21 cellular contexts compared by ENCODE assay signal in genomic region chr16:74322301-74322710, GRCh38. TPM values are rescaled to one million over a fixed set of nuclear protein-coding genes. Genes with fewer than 3 reads are reported as not detected.
DNase-seq lines count a peak whose midpoint lies in the region; ATAC-seq and TF ChIP-seq lines count a peak whose summit lies in the region.
"Had no signal": no experiment of that assay in that cellular context is flagged by ENCODE, and none has a peak within 500 bp of the region (broad histone marks: within the 10 kb centered on the region; RNA-seq: fewer than 3 reads in every experiment).

No MANE protein-coding gene starts in this region.

- DNase-seq in astrocyte of the hippocampus (ENCODE audit: low read depth, low spot score) (peak; percentile 36), lower lobe of right lung (no peak), spleen (no peak), T-helper 1 cell (no peak), NCI-H446 treated with DMSO at 0.1 percent for 48 hours (lab: John Stamatoyannopoulos, UW) (no peak), pons (ENCODE audit: low spot score) (no peak)
- DNase-seq: activated CD4-positive, alpha-beta T cell treated with anti-CD3 and anti-CD28 coated beads, Interleukin-2, amount 10 ng/mL, durations not matched to agents 7 days and 5 days; DMS153; GDM1; immature natural killer cell; mammary epithelial cell; MM.1S; NCI-H1436; NCI-H524 treated with DMSO at 0.1 percent for 48 hours; T-helper 2 cell had no signal

- TF ChIP-seq EP300 in gastroesophageal sphincter (IDR thresholded peaks at IDR 0.05): no peak

- H3K9me3 ChIP-seq in gastroesophageal sphincter (no peaks in the 10 kb centered on the region), lower lobe of right lung (no peaks in the 10 kb centered on the region), spleen (no peaks in the 10 kb centered on the region)

- TF ChIP-seq POLR2A in gastroesophageal sphincter (IDR thresholded peaks at IDR 0.05): no peak
- TF ChIP-seq POLR2A in spleen (IDR thresholded peaks at IDR 0.05): no peak

- H3K4me3 ChIP-seq in gastroesophageal sphincter (no peak overlapping the region), lower lobe of right lung (no peak overlapping the region), spleen (no peak overlapping the region)
- H3K4me3 ChIP-seq: K562 had no signal

- H3K4me1 ChIP-seq in gastroesophageal sphincter (peaks cover 0 to 19% (median 0%) of the 10 kb centered on the region in 3 donors), lower lobe of right lung (peaks cover 6% of the 10 kb centered on the region), spleen (peaks cover 8 to 31% (median 22%) of the 10 kb centered on the region in 6 donors)

- ATAC-seq in gastroesophageal sphincter: no peak
- ATAC-seq in lower lobe of right lung: peak in 1 of 2 donors; percentile 48
- ATAC-seq in GM21717 (IDR thresholded peaks at IDR 0.05; ENCODE audit: unreplicated experiment): no peak
- ATAC-seq: HCT116, K562, sciatic nerve had no signal

- H3K36me3 ChIP-seq in gastroesophageal sphincter (peaks cover 0 to 27% of the 10 kb centered on the region in 2 donors), lower lobe of right lung (peaks cover 26% of the 10 kb centered on the region), spleen (peaks cover 0 to 33% (median 23%) of the 10 kb centered on the region in 6 donors)

- H3K27me3 ChIP-seq in gastroesophageal sphincter (no peaks in the 10 kb centered on the region), lower lobe of right lung (ENCODE audit: low read depth) (no peaks in the 10 kb centered on the region), spleen (replicated peaks in 1 of 7) (no peaks in the 10 kb centered on the region)

- peak overlapping the region in 3 of 4 donors; percentile 35 to 39 (median 38) for H3K27ac ChIP-seq in gastroesophageal sphincter
- H3K27ac ChIP-seq in lower lobe of right lung: peak overlapping the region; percentile 18
- peak overlapping the region in 7 of 8 donors; percentile 15 to 68 (median 48) for H3K27ac ChIP-seq in spleen

- WGBS in gastroesophageal sphincter (ENCODE audit: low coverage in 1 of 2), 2 donors: 39 to 60% methylated on average over 6 to 7 of the region's 7 CpGs
- 61 to 80% (median 69%) methylated on average over 7 of the region's 7 CpGs for WGBS in spleen, 5 donors

- no peak for TF ChIP-seq CTCF in gastroesophageal sphincter (IDR thresholded peaks at IDR 0.05)
- TF ChIP-seq CTCF in lower lobe of right lung (IDR thresholded peaks at IDR 0.05): no peak
- no peak for TF ChIP-seq CTCF in spleen (IDR thresholded peaks at IDR 0.05 in 8 of 11, conservative IDR thresholded peaks at IDR 0.05 in 3 of 11)

- intact Hi-C loops in lower lobe of right lung (cut with DNase I): no loop called here
- intact Hi-C loops in spleen (cut with DNase I; ENCODE audit: low total_unique reads): no loop called here

RNA-seq across cellular contexts. Expression of gene PSMD7, which starts 25.7 kb away (rescaled TPM):
- total RNA-seq in gastroesophageal sphincter (100 to 1,000 TPM in 3 of 4 donors, 10 to 100 TPM in 1; 70.5 to 111 (median 105) TPM), lower lobe of right lung (59.0 TPM), spleen (10 to 100 TPM; 41.2 to 61.1 (median 58.6) TPM)
- polyA plus RNA-seq in spleen: 10 to 100 TPM; 40.5 to 50.6 (median 42.9) TPM

RNA-seq across cellular contexts. Expression of gene NPIPB15, which starts 53.8 kb away (rescaled TPM):
- total RNA-seq in gastroesophageal sphincter (1 to 10 TPM in 2 of 4 donors, under 1 TPM in 1, not detected in 1; 0.93 to 2.3 (median 1.7) TPM), lower lobe of right lung (not detected), spleen (1 to 10 TPM in 4 of 7 donors, under 1 TPM in 1, not detected in 2; 0.57 to 8.6 (median 6.7) TPM)
- polyA plus RNA-seq in spleen: 10 to 100 TPM in 1 of 3 donors, 1 to 10 TPM in 2; 9.2 to 33.7 (median 9.4) TPM
- total RNA-seq: SK-MEL-5 had no signal
